Comparison of ENCODE assay signal across 8 cellular contexts in the genomic region with DNA sequence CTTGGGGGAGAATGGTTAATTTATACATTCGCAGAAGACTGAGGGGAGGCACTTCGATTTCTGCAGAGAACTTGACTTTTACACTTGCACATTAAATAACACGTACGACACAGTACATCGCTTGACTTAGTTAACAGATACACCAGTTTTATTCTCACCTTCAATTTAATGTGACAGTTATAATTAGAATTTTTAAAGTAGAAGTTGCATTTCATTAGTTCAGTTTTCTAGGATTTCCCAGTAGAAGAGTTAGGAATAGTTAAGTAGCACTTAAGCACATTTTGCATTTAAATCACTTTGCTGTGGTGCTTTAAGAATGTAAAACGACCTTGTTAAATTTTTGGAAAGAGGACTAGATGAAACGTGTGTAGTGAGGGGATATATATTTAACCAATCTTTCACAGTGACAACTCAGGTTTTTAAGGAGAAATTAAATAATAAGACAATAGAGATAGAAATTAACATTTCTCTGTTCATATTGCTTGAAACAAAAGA. TPM values are rescaled to one million over a fixed set of nuclear protein-coding genes. Genes with fewer than 3 reads are reported as not detected.
DNase-seq lines count a peak whose midpoint lies in the region; ATAC-seq and TF ChIP-seq lines count a peak whose summit lies in the region.
"Had no signal": no experiment of that assay in that cellular context is flagged by ENCODE, and none has a peak within 500 bp of the region (broad histone marks: within the 10 kb centered on the region; RNA-seq: fewer than 3 reads in every experiment).

No MANE protein-coding gene starts in this region.

- no peak overlapping the region for H3K4ac ChIP-seq in IMR-90 (ENCODE audit: low read depth, low read length)

- no peak overlapping the region for H3K14ac ChIP-seq in IMR-90 (replicated peaks; ENCODE audit: low read depth, low read length)

- H3K36me3 ChIP-seq in CD8-positive, alpha-beta memory T cell (ENCODE audit: insufficient read depth, low read length), result no peaks in the 10 kb centered on the region
- H3K36me3 ChIP-seq in IMR-90 (ENCODE audit: control insufficient read depth, insufficient read depth, low read length), result no peaks in the 10 kb centered on the region

- dilution Hi-C loops in IMR-90 (cut with HindIII; ENCODE audit: low sequenced_read_pairs, unreplicated experiment), result no loop called here

- H3K79me1 ChIP-seq in IMR-90 (ENCODE audit: low read depth in 1 of 2, low read length in 2 of 2), result peaks cover 0 to 10% of the 10 kb centered on the region in 2 experiments; a peak in 1 of 4 replicates

- no peak overlapping the region for H3K4me3 ChIP-seq in CD8-positive, alpha-beta memory T cell (ENCODE audit: low read length)
- no peak overlapping the region for H3K4me3 ChIP-seq in IMR-90 (ENCODE audit: insufficient read depth, low read depth, low read length)

- H3K56ac ChIP-seq in IMR-90 (ENCODE audit: extremely low read depth, insufficient read depth, low read length), result no peak overlapping the region

- no peak overlapping the region for H4K91ac ChIP-seq in IMR-90 (ENCODE audit: insufficient read depth, low read depth, low read length)

- H3K23ac ChIP-seq in IMR-90 (ENCODE audit: low read depth, low read length), result no peak overlapping the region

- H2AK9ac ChIP-seq in IMR-90 (replicated peaks; ENCODE audit: low read depth, low read length, poor library complexity), result no peak overlapping the region

- H3K27ac Mint-ChIP-seq in CD8-positive, alpha-beta memory T cell, result peak overlapping the region in 1 of 8 donors; percentile 11
- no peak overlapping the region for H3K27ac Mint-ChIP-seq in dendritic cell treated with granulocyte-macrophage colony-stimulating factor and Interleukin-4, amounts not matched to agents 40 ng/mL and 50 ng/mL, for 4 days
- peak overlapping the region; percentile 7 for H3K27ac Mint-ChIP-seq in neural crest cell (ENCODE audit: unreplicated experiment)

- 0 out of 2 replicates have a peak overlapping the region, but pooled peaks have one; percentile 10 for H3K4me2 ChIP-seq in IMR-90 (ENCODE audit: low read depth, low read length)

- no peak for TF ChIP-seq CTCF in IMR-90 (conservative IDR thresholded peaks at IDR 0.05; ENCODE audit: low read depth, low read length)
- TF ChIP-seq CTCF in neural crest cell (conservative IDR thresholded peaks at IDR 0.05), result no peak

- H2BK20ac ChIP-seq in IMR-90 (ENCODE audit: low read depth, low read length), result no peak overlapping the region

- no peak overlapping the region for H2BK120ac ChIP-seq in IMR-90 (ENCODE audit: low read depth, low read length)

- no peak for TF ChIP-seq POLR2A in IMR-90 (IDR thresholded peaks at IDR 0.05; ENCODE audit: low read depth, low read length)

- no peaks in the 10 kb centered on the region for H3K9me3 Mint-ChIP-seq in CD8-positive, alpha-beta memory T cell
- no peaks in the 10 kb centered on the region for H3K9me3 Mint-ChIP-seq in dendritic cell treated with granulocyte-macrophage colony-stimulating factor and Interleukin-4, amounts not matched to agents 40 ng/mL and 50 ng/mL, for 4 days
- no peaks in the 10 kb centered on the region for H3K9me3 Mint-ChIP-seq in neural crest cell

- H3K4me1 ChIP-seq in CD8-positive, alpha-beta memory T cell (ENCODE audit: insufficient read depth, low read length), result peaks cover 7% of the 10 kb centered on the region
- H3K4me1 ChIP-seq in IMR-90 (ENCODE audit: control insufficient read depth, insufficient read depth, low read length), result no peaks in the 10 kb centered on the region

- no peak overlapping the region for H3K27ac ChIP-seq in CD8-positive, alpha-beta memory T cell (ENCODE audit: low read depth, low read length)
- no peak overlapping the region for H3K27ac ChIP-seq in IMR-90 (ENCODE audit: insufficient read depth, low read length)

- H2AFZ ChIP-seq in IMR-90 (replicated peaks; ENCODE audit: low read length, poor library complexity), result no peak overlapping the region

- no peak for TF ChIP-seq RAD21 in IMR-90 (IDR thresholded peaks at IDR 0.05; ENCODE audit: low read length)

- BruUV-seq in IMR-90 (replicated peaks; lab: Mats Ljungman, UMichigan), result no TSS peak

- ATAC-seq in IMR-90 (ENCODE audit: low read depth), result no peak
- no peak for ATAC-seq in HG03442 (IDR thresholded peaks at IDR 0.05; ENCODE audit: unreplicated experiment)
- no peak for ATAC-seq in GM21447 (IDR thresholded peaks at IDR 0.05; ENCODE audit: unreplicated experiment)

- no peak overlapping the region for H3K18ac ChIP-seq in IMR-90 (ENCODE audit: low read depth, low read length)

- DNase-seq in CD8-positive, alpha-beta memory T cell, result no peak
- DNase-seq in IMR-90 (no peak), neural crest cell (ENCODE audit: low read depth, low spot score) (no peak), HT-29 (ENCODE audit: low spot score) (no peak)
- DNase-seq: NCI-H2029 treated with DMSO at 0.1 percent for 48 hours had no signal

- H2BK5ac ChIP-seq in IMR-90 (ENCODE audit: low read depth, low read length, poor library complexity, severe bottlenecking), result no peak overlapping the region

- POLR2A ChIA-PET in CD8-positive, alpha-beta memory T cell (lab: Charles Lee), result no interaction called here
- POLR2A ChIA-PET in IMR-90 (lab: Charles Lee; ENCODE audit: unreplicated experiment), result no interaction called here

- H2BK15ac ChIP-seq in IMR-90 (ENCODE audit: low read depth, low read length), result no peak overlapping the region

- no peak overlapping the region for H3K9ac ChIP-seq in IMR-90 (ENCODE audit: low read depth, low read length)

- H3K9me3 ChIP-seq in CD8-positive, alpha-beta memory T cell (ENCODE audit: low read length), result no peaks in the 10 kb centered on the region
- H3K9me3 ChIP-seq in IMR-90 (ENCODE audit: control insufficient read depth, insufficient read depth, low read length), result no peaks in the 10 kb centered on the region

- no peaks in the 10 kb centered on the region for H3K27me3 ChIP-seq in CD8-positive, alpha-beta memory T cell (ENCODE audit: insufficient read depth, low read length, poor library complexity, severe bottlenecking)
- peaks cover 3% of the 10 kb centered on the region; the same call in 1 of the 2 replicates for H3K27me3 ChIP-seq in IMR-90 (ENCODE audit: control insufficient read depth, insufficient read depth, low read length)

- H4K5ac ChIP-seq in IMR-90 (ENCODE audit: low read depth, low read length), result no peak overlapping the region

- H4K8ac ChIP-seq in IMR-90 (ENCODE audit: low read depth in 2 of 2, low read length in 2 of 2), result no peak overlapping the region

- intact Hi-C loops in IMR-90 (cut with micrococcal nuclease), result no loop called here
- intact Hi-C loops in dendritic cell treated with granulocyte-macrophage colony-stimulating factor and Interleukin-4, amounts not matched to agents 40 ng/mL and 50 ng/mL, for 4 days (cut with micrococcal nuclease), result loop anchor here (10.0 kb wide), 1 partner anchor 672 kb away; no protein-coding TSS in a partner anchor

- peak overlapping the region in 6 of 7 donors; percentile 84 to 88 (median 86) for H3K4me3 Mint-ChIP-seq in CD8-positive, alpha-beta memory T cell
- H3K4me3 Mint-ChIP-seq in dendritic cell treated with granulocyte-macrophage colony-stimulating factor and Interleukin-4, amounts not matched to agents 40 ng/mL and 50 ng/mL, for 4 days, result peak overlapping the region; percentile 78
- peak overlapping the region; percentile 99 for H3K4me3 Mint-ChIP-seq in neural crest cell

- peaks cover 0 to 2% (median 0%) of the 10 kb centered on the region in 3 donors for H3K36me3 Mint-ChIP-seq in CD8-positive, alpha-beta memory T cell
- no peaks in the 10 kb centered on the region for H3K36me3 Mint-ChIP-seq in dendritic cell treated with granulocyte-macrophage colony-stimulating factor and Interleukin-4, amounts not matched to agents 40 ng/mL and 50 ng/mL, for 4 days (ENCODE audit: low read depth)
- no peaks in the 10 kb centered on the region for H3K36me3 Mint-ChIP-seq in neural crest cell (ENCODE audit: low read depth)

- in situ Hi-C loops in IMR-90 (cut with MboI; ENCODE audit: low sequenced_read_pairs), result no loop called here

- CTCF ChIA-PET in CD8-positive, alpha-beta memory T cell (lab: Charles Lee), result no interaction called here
- CTCF ChIA-PET in IMR-90 (lab: Yijun Ruan, JAX), result no interaction called here

- H3K4me1 Mint-ChIP-seq in CD8-positive, alpha-beta memory T cell, result peaks cover 13 to 18% (median 14%) of the 10 kb centered on the region in 3 donors
- peaks cover 23% of the 10 kb centered on the region for H3K4me1 Mint-ChIP-seq in dendritic cell treated with granulocyte-macrophage colony-stimulating factor and Interleukin-4, amounts not matched to agents 40 ng/mL and 50 ng/mL, for 4 days (ENCODE audit: low read depth)
- peaks cover 28% of the 10 kb centered on the region for H3K4me1 Mint-ChIP-seq in neural crest cell

- no CpG with 5 or more reads among the region's 7 CpGs for WGBS in IMR-90 (ENCODE audit: extremely low coverage in 2 of 2, insufficient read length in 1 of 2), 2 experiments

- no peak overlapping the region for H2AK5ac ChIP-seq in IMR-90 (ENCODE audit: low read depth, low read length)

- H3K27me3 Mint-ChIP-seq in CD8-positive, alpha-beta memory T cell, result peaks cover 11 to 12% of the 10 kb centered on the region in 2 donors
- H3K27me3 Mint-ChIP-seq in dendritic cell treated with granulocyte-macrophage colony-stimulating factor and Interleukin-4, amounts not matched to agents 40 ng/mL and 50 ng/mL, for 4 days, result peaks cover 17% of the 10 kb centered on the region
- peaks cover 6% of the 10 kb centered on the region for H3K27me3 Mint-ChIP-seq in neural crest cell (ENCODE audit: low read depth)

- no peaks in the 10 kb centered on the region for H3K9me1 ChIP-seq in IMR-90 (ENCODE audit: insufficient read depth, low read length)

- H4K20me1 ChIP-seq in IMR-90 (ENCODE audit: insufficient read depth, low read length), result peaks cover 4% of the 10 kb centered on the region; the same call in 1 of the 2 replicates

TF ChIP-seq in IMR-90, 13 proteins besides CTCF, POLR2A, EP300 and RAD21 (continues in another document):
- no peak for TF ChIP-seq SMC3 (IDR thresholded peaks at IDR 0.05; ENCODE audit: low read depth, low read length)
- no peak for TF ChIP-seq RFX5 (IDR thresholded peaks at IDR 0.05; ENCODE audit: low read depth, low read length)
- TF ChIP-seq BHLHE40 (IDR thresholded peaks at IDR 0.05; ENCODE audit: low read depth, low read length), result no peak
- TF ChIP-seq USF2 (IDR thresholded peaks at IDR 0.05; ENCODE audit: low read depth, low read length), result no peak

RNA-seq across cellular contexts. Expression of gene BEND3, which starts 1.7 kb away (rescaled TPM):
- 1 to 10 TPM; 7.5 to 7.6 TPM for total RNA-seq in CD8-positive, alpha-beta memory T cell
- 0.38 TPM for polyA plus RNA-seq in CD8-positive, alpha-beta memory T cell
- total RNA-seq in IMR-90 (2012; rRNA removed), result 1.8 and 1.9 TPM in 2 replicates
- 1.2 and 1.3 TPM in 2 replicates for polyA plus RNA-seq in IMR-90 (2012; rRNA removed)
- 0.67 and 0.78 TPM in 2 replicates for polyA plus RNA-seq in IMR-90 (2012; cell fraction: cytosol; rRNA removed)
- polyA plus RNA-seq in IMR-90 (2012; cell fraction: nucleus; rRNA removed; ENCODE audit: low replicate concordance), result 1.2 and 1.4 TPM in 2 replicates
- total RNA-seq in neural crest cell, result 24.1 and 24.9 TPM in 2 replicates
- total RNA-seq in HT-29 (2014; rRNA removed; shearing (Covaris generic)), result 9.3 and 9.8 TPM in 2 replicates
